19 cellular contexts compared by ENCODE assay signal in genomic region chr5:569358-569867, GRCh38. TPM values are rescaled to one million over a fixed set of nuclear protein-coding genes. Genes with fewer than 3 reads are reported as not detected.
DNase-seq lines count a peak whose midpoint lies in the region; ATAC-seq lines count a peak whose summit lies in the region.
"Had no signal": no experiment of that assay in that cellular context is flagged by ENCODE, and none has a peak within 500 bp of the region (broad histone marks: within the 10 kb centered on the region; RNA-seq: fewer than 3 reads in every experiment).

No MANE protein-coding gene starts in this region.

- peak; percentile 22 for DNase-seq in activated CD8-positive, alpha-beta memory T cell treated with anti-CD3 and anti-CD28 coated beads, Interleukin-2, amount 50 U/mL, for 48 hours
- no peak for DNase-seq in activated CD8-positive, alpha-beta memory T cell treated with anti-CD3 and anti-CD28 coated beads for 24 hours
- DNase-seq in mesenteric fat pad (ENCODE audit: low spot score) (peak; percentile 87), sciatic nerve (ENCODE audit: low spot score) (peak; percentile 34), KG1 (lab: John Stamatoyannopoulos, UW) (no peak), SIG-M5 (lab: John Stamatoyannopoulos, UW) (no peak)
- DNase-seq: 8988T, ACHN, MM.1S, NCI-H1048, NCI-H1417, NCI-H1694, NCI-H2029 treated with DMSO at 0.1 percent for 48 hours, NCI-H446 treated with DMSO at 0.1 percent for 48 hours, NCI-H526, PC-9, RPMI8226, SHP77 had no signal

- ATAC-seq in sciatic nerve (no peak), HG02588 (IDR thresholded peaks at IDR 0.05; ENCODE audit: unreplicated experiment) (no peak)

- intact Hi-C loops in sciatic nerve (cut with DNase I) = no loop called here

RNA-seq across cellular contexts. Expression of gene CEP72, which starts 42.7 kb away (rescaled TPM):
- total RNA-seq in mesenteric fat pad (2.0 TPM), sciatic nerve (7.5 TPM)

RNA-seq across cellular contexts. Expression of gene SLC9A3, which starts 45.2 kb away (rescaled TPM):
- total RNA-seq in mesenteric fat pad (1.1 TPM), sciatic nerve (12.3 TPM)

Comparison
In these comparisons a context has a peak if more than half of its experiments do, and no peak if none do; other contexts are left out.
1. DNase-seq: peak in activated CD8-positive, alpha-beta memory T cell treated with anti-CD3 and anti-CD28 coated beads, Interleukin-2, amount 50 U/mL, for 48 hours (single experiment), mesenteric fat pad (single experiment) and sciatic nerve (single experiment); none in activated CD8-positive, alpha-beta memory T cell treated with anti-CD3 and anti-CD28 coated beads for 24 hours (single experiment), KG1 (single experiment) and SIG-M5 (single experiment).